ENCODE assay signal across 8 cellular contexts in genomic region chr17:78313735-78314648, GRCh38. TPM values are rescaled to one million over a fixed set of nuclear protein-coding genes. Genes with fewer than 3 reads are reported as not detected.
DNase-seq lines count a peak whose midpoint lies in the region; ATAC-seq, FAIRE-seq and TF ChIP-seq lines count a peak whose summit lies in the region.

No MANE protein-coding gene starts in this region.

- peaks cover 11% of the 10 kb centered on the region for H3K23me2 ChIP-seq in H1 (ENCODE audit: low read depth, low read length)

- H2AK5ac ChIP-seq in H1 (ENCODE audit: low read depth, low read length): no peak overlapping the region

- no peak overlapping the region for H4K5ac ChIP-seq in H1 (ENCODE audit: insufficient read length, low read depth, low read length)

- no peaks in the 10 kb centered on the region for H4K20me1 ChIP-seq in H1 (replicated peaks in 1 of 2; ENCODE audit: control insufficient read depth in 1 of 2, insufficient read depth in 2 of 2, low read length in 2 of 2)

- peak overlapping the region; percentile 62; the same call in 1 of the 2 replicates for H4K8ac ChIP-seq in H1 (ENCODE audit: extremely low read depth, insufficient read depth, low read length)

- H3K56ac ChIP-seq in H1 (replicated peaks; ENCODE audit: insufficient read length, low read depth, low read length): peak overlapping the region; percentile 11

- peak overlapping the region in 3 of 4 experiments; percentile 4 to 54 (median 22); a peak in 3 of 7 replicates for H3K9ac ChIP-seq in H1 (replicated peaks in 1 of 4; ENCODE audit: extremely low read depth in 1 of 4, low read depth in 3 of 4, low read length in 3 of 4)

- CTCF ChIA-PET in CD4-positive, alpha-beta memory T cell (lab: Charles Lee; ENCODE audit: partially characterized antibody): interaction anchor here (0.6 to 1.7 kb wide), 7 partner anchors 29 to 62 kb away, joined by 3 to 7 read pairs (median 4); no protein-coding TSS in a partner anchor
- CTCF ChIA-PET in activated CD8-positive, alpha-beta T cell treated with anti-CD3 and anti-CD28 coated beads, Interleukin-2, amount 10 ng/mL, durations not matched to agents 7 days and 5 days (lab: Charles Lee): interaction anchor here (0.7 to 3.8 kb wide), 6 partner anchors 25 to 108 kb away, joined by 3 to 11 read pairs (median 4); no protein-coding TSS in a partner anchor
- CTCF ChIA-PET in H1 (lab: Charles Lee; ENCODE audit: partially characterized antibody): interaction anchor here (0.6 to 6.1 kb wide), 15 partner anchors 8 to 1476 kb away, joined by 3 to 20 read pairs (median 5); no protein-coding TSS in a partner anchor

- H3K79me2 ChIP-seq in H1 (ENCODE audit: control insufficient read depth in 1 of 2, insufficient read depth in 2 of 2, low read length in 2 of 2): no peaks in the 10 kb centered on the region

- DNase-seq in CD4-positive, alpha-beta memory T cell: peak; percentile 68 to 71 (median 70)
- DNase-seq in HFF-Myc (ENCODE audit: extremely low read depth, low read depth): no peak
- DNase-seq in NCI-H524 treated with DMSO at 0.1 percent for 48 hours (lab: John Stamatoyannopoulos, UW): peak; percentile 24
- peak; percentile 80 for DNase-seq in activated CD8-positive, alpha-beta T cell treated with anti-CD3 and anti-CD28 coated beads, Interleukin-2, amount 10 ng/mL, durations not matched to agents 7 days and 5 days
- DNase-seq in H1 (ENCODE audit: low read depth in 1 of 2, low spot score in 2 of 2): peak; percentile 77 to 88
- peak; percentile 13 to 32 for DNase-seq in stimulated activated CD8-positive, alpha-beta memory T cell treated with anti-CD3 and anti-CD28 coated beads, Interleukin-4, amount 100 ng/mL, for 4 hours (ENCODE audit: low read depth in 2 of 2, low spot score in 1 of 2)

- H3K4me3 ChIP-seq in CD4-positive, alpha-beta memory T cell (ENCODE audit: low read length in 2 of 2): peak overlapping the region in 1 of 2 donors; percentile 50
- H3K4me3 ChIP-seq in HFF-Myc (replicated peaks; ENCODE audit: low read depth, low read length) (peak overlapping the region; percentile 34), H1 (ENCODE audit: extremely low read depth in 1 of 4, insufficient read depth in 2 of 4, low read depth in 3 of 4, low read length in 4 of 4) (peak overlapping the region; percentile 26 to 67 (median 44)), mononuclear cell (ENCODE audit: low read length) (peak overlapping the region; percentile 18)

- TF ChIP-seq POLR2A in H1 (IDR thresholded peaks at IDR 0.05; ENCODE audit: control extremely low read depth in 1 of 2, low read depth in 2 of 2, low read length in 2 of 2): no peak; a peak in 1 of 3 replicates

- no peaks in the 10 kb centered on the region for H3K9me3 Mint-ChIP-seq in CD4-positive, alpha-beta memory T cell
- H3K9me3 Mint-ChIP-seq in activated CD8-positive, alpha-beta T cell treated with anti-CD3 and anti-CD28 coated beads, Interleukin-2, amount 10 ng/mL, durations not matched to agents 7 days and 5 days (ENCODE audit: insufficient read depth): no peaks in the 10 kb centered on the region

- WGBS in H1 (ENCODE audit: extremely low coverage in 1 of 2, insufficient coverage in 1 of 2, insufficient read length in 1 of 2, insufficient replicate concordance in 2 of 2, low coverage in 1 of 2, low lambda C conversion rate in 2 of 2, missing lambda C conversion rate in 1 of 2), 2 experiments: 2% methylated on average over 47 of the region's 80 CpGs; no CpG with 5 or more reads in 1 of the 2 experiments

- H3K4me2 ChIP-seq in H1 (ENCODE audit: insufficient read depth in 1 of 2, low read depth in 2 of 2, low read length in 2 of 2): peak overlapping the region; percentile 54 to 83; a peak in 3 of 4 replicates

- H3K79me1 ChIP-seq in H1 (ENCODE audit: low read depth, low read length): no peaks in the 10 kb centered on the region

- FAIRE-seq in H1 (lab: Jason Lieb, UNC): no peak

- 0 out of 2 replicates have a peak overlapping the region, but pooled peaks have one; percentile 27 for H2BK12ac ChIP-seq in H1 (ENCODE audit: low read depth, low read length)

- no peaks in the 10 kb centered on the region for H3K36me3 ChIP-seq in CD4-positive, alpha-beta memory T cell (ENCODE audit: insufficient read depth, low read length)
- H3K36me3 ChIP-seq in H1 (ENCODE audit: control insufficient read depth in 2 of 4, insufficient read depth in 4 of 4, low read length in 3 of 4): no peaks in the 10 kb centered on the region

- H4K91ac ChIP-seq in H1 (replicated peaks; ENCODE audit: insufficient read length, low read length): peak overlapping the region; percentile 26

- H3K36me3 Mint-ChIP-seq in CD4-positive, alpha-beta memory T cell: no peaks in the 10 kb centered on the region
- no peaks in the 10 kb centered on the region for H3K36me3 Mint-ChIP-seq in activated CD8-positive, alpha-beta T cell treated with anti-CD3 and anti-CD28 coated beads, Interleukin-2, amount 10 ng/mL, durations not matched to agents 7 days and 5 days (ENCODE audit: low read depth)

- H3K27me3 Mint-ChIP-seq in CD4-positive, alpha-beta memory T cell: no peaks in the 10 kb centered on the region
- peaks cover 25% of the 10 kb centered on the region for H3K27me3 Mint-ChIP-seq in activated CD8-positive, alpha-beta T cell treated with anti-CD3 and anti-CD28 coated beads, Interleukin-2, amount 10 ng/mL, durations not matched to agents 7 days and 5 days (ENCODE audit: low read depth)

- POLR2A ChIA-PET in CD4-positive, alpha-beta memory T cell (lab: Charles Lee; ENCODE audit: partially characterized antibody): interaction anchor here (0.6 to 6.0 kb wide), 17 partner anchors 12 to 961 kb away, joined by 3 to 62 read pairs (median 3); partner anchors contain the start of genes PGS1 and SOCS3
- POLR2A ChIA-PET in activated CD8-positive, alpha-beta T cell treated with anti-CD3 and anti-CD28 coated beads, Interleukin-2, amount 10 ng/mL, durations not matched to agents 7 days and 5 days (lab: Charles Lee): no interaction called here
- POLR2A ChIA-PET in H1 (lab: Charles Lee; ENCODE audit: partially characterized antibody): interaction anchor here (0.7 to 3.3 kb wide), 13 partner anchors 9 to 127 kb away, joined by 3 to 28 read pairs (median 3); partner anchors contain the start of genes AFMID, SOCS3 and TK1

- TF ChIP-seq EP300 in H1 (IDR thresholded peaks at IDR 0.05; ENCODE audit: borderline replicate concordance in 1 of 2, low read depth in 2 of 2, low read length in 2 of 2): no peak

- no peak for TF ChIP-seq RAD21 in H1 (IDR thresholded peaks at IDR 0.05 in 1 of 2, conservative IDR thresholded peaks at IDR 0.05 in 1 of 2; ENCODE audit: low read depth in 2 of 2, low read length in 2 of 2)

- H3K23ac ChIP-seq in H1 (ENCODE audit: insufficient read length): no peak overlapping the region

- TF ChIP-seq CTCF in HFF-Myc (IDR thresholded peaks at IDR 0.05; ENCODE audit: low read depth, low read length, missing control alignments) (no peak), H1 (IDR thresholded peaks at IDR 0.05; ENCODE audit: control extremely low read depth in 1 of 3, insufficient read depth in 1 of 3, low read depth in 1 of 3, low read length in 3 of 3) (no peak)

- no peak overlapping the region for H2BK120ac ChIP-seq in H1 (replicated peaks; ENCODE audit: low read depth, low read length)

- no peak overlapping the region for H2AFZ ChIP-seq in H1 (ENCODE audit: low read length)

- peaks cover 44% of the 10 kb centered on the region for H3K4me1 ChIP-seq in CD4-positive, alpha-beta memory T cell (ENCODE audit: insufficient read depth, low read length)
- H3K4me1 ChIP-seq in H1 (replicated peaks in 1 of 4; ENCODE audit: control insufficient read depth in 3 of 4, insufficient read depth in 4 of 4, low read length in 3 of 4) (peaks cover 8 to 38% (median 32%) of the 10 kb centered on the region in 4 experiments), mononuclear cell (ENCODE audit: insufficient read depth, low read length) (peaks cover 43% of the 10 kb centered on the region)

- peaks cover 18 to 56% (median 38%) of the 10 kb centered on the region in 4 donors for H3K4me1 Mint-ChIP-seq in CD4-positive, alpha-beta memory T cell
- peaks cover 30% of the 10 kb centered on the region for H3K4me1 Mint-ChIP-seq in activated CD8-positive, alpha-beta T cell treated with anti-CD3 and anti-CD28 coated beads, Interleukin-2, amount 10 ng/mL, durations not matched to agents 7 days and 5 days (ENCODE audit: low read depth)

- H2BK5ac ChIP-seq in H1 (ENCODE audit: low read depth, low read length): no peak overlapping the region

- peak overlapping the region in 6 of 7 donors; percentile 11 to 94 (median 81) for H3K27ac Mint-ChIP-seq in CD4-positive, alpha-beta memory T cell
- no peak overlapping the region for H3K27ac Mint-ChIP-seq in activated CD8-positive, alpha-beta T cell treated with anti-CD3 and anti-CD28 coated beads, Interleukin-2, amount 10 ng/mL, durations not matched to agents 7 days and 5 days

- no peak overlapping the region for H3K14ac ChIP-seq in H1 (ENCODE audit: insufficient read length)

- H3K18ac ChIP-seq in H1 (ENCODE audit: extremely low read depth, low read length): peak overlapping the region; percentile 83

- no peak overlapping the region for H2BK15ac ChIP-seq in H1 (ENCODE audit: low read length)

- peak overlapping the region; percentile 18 for H3K27ac ChIP-seq in CD4-positive, alpha-beta memory T cell (ENCODE audit: low read depth, low read length)
- no peak overlapping the region for H3K27ac ChIP-seq in H1 (ENCODE audit: low read depth, low read length)

- peak overlapping the region; percentile 73 to 91 (median 79) for H3K4me3 Mint-ChIP-seq in CD4-positive, alpha-beta memory T cell
- peak overlapping the region; percentile 65 for H3K4me3 Mint-ChIP-seq in activated CD8-positive, alpha-beta T cell treated with anti-CD3 and anti-CD28 coated beads, Interleukin-2, amount 10 ng/mL, durations not matched to agents 7 days and 5 days

- peak; percentile 86 for ATAC-seq in activated CD8-positive, alpha-beta T cell treated with anti-CD3 and anti-CD28 coated beads, Interleukin-2, amount 10 ng/mL, durations not matched to agents 7 days and 5 days
- no peak for ATAC-seq in GM18873 (IDR thresholded peaks at IDR 0.05; ENCODE audit: low FRiP score, unreplicated experiment)

- no peak overlapping the region for H3K4ac ChIP-seq in H1 (replicated peaks; ENCODE audit: insufficient read length, low read depth, low read length)

- no peaks in the 10 kb centered on the region for H3K9me3 ChIP-seq in CD4-positive, alpha-beta memory T cell (ENCODE audit: control insufficient read depth in 1 of 2, low read length in 2 of 2)
- H3K9me3 ChIP-seq in H1 (ENCODE audit: insufficient read depth in 2 of 2, low read depth in 1 of 2, low read length in 1 of 2) (no peaks in the 10 kb centered on the region), mononuclear cell (ENCODE audit: low read depth, low read length) (no peaks in the 10 kb centered on the region)

- no peaks in the 10 kb centered on the region for H3K27me3 ChIP-seq in CD4-positive, alpha-beta memory T cell (ENCODE audit: insufficient read depth, low read length)
- H3K27me3 ChIP-seq in H1 (replicated peaks in 1 of 4; ENCODE audit: control insufficient read depth in 3 of 4, extremely low read depth in 1 of 4, insufficient read depth in 3 of 4, low read length in 3 of 4): peaks cover 0 to 3% (median 0%) of the 10 kb centered on the region in 4 experiments; a peak in 2 of 7 replicates
- H3K27me3 ChIP-seq in mononuclear cell (ENCODE audit: insufficient read depth, low read length): peaks cover 19% of the 10 kb centered on the region

- no peak overlapping the region for H2BK20ac ChIP-seq in H1 (ENCODE audit: low read length)

- intact Hi-C loops in CD4-positive, alpha-beta memory T cell (cut with micrococcal nuclease): loop anchor here (1.0 to 2.0 kb wide), 3 partner anchors 29 to 46 kb away; partner anchors contain the start of gene SOCS3

RNA-seq across cellular contexts. Expression of gene SOCS3, which starts 45.9 kb away (rescaled TPM):
- total RNA-seq in CD4-positive, alpha-beta memory T cell: 1 to 10 TPM; 7.5 to 8.4 TPM
- polyA plus RNA-seq in CD4-positive, alpha-beta memory T cell: 100 to 1,000 TPM in 1 of 2 donors, 10 to 100 TPM in 1; 60.8 to 220 TPM
- total RNA-seq in activated CD8-positive, alpha-beta T cell treated with anti-CD3 and anti-CD28 coated beads, Interleukin-2, amount 10 ng/mL, durations not matched to agents 7 days and 5 days: 1 to 10 TPM; 9.1 TPM
- 47.9 and 49.4 TPM in 2 replicates for total RNA-seq in H1 (2021; fragmentation: NEBNext Ultra II Directional; extraction: Animal tissue kit (Norgen Biotek cat#: 25700))
- 10.1 and 15.2 TPM in 2 replicates for polyA plus RNA-seq in H1 (2011; rRNA removed)
- 13.5 TPM for polyA plus RNA-seq in H1 (2011; cell fraction: cytosol; rRNA removed)
- 33.4 TPM for polyA plus RNA-seq in H1 (2011; cell fraction: nucleus; rRNA removed)
- 13.7 to 17.9 TPM (median 15.6 TPM) in 4 replicates for polyA plus RNA-seq in H1 (2012, experiment 1 of 2)
- polyA plus RNA-seq in H1 (2012, experiment 2 of 2): 21.7 TPM
- 28.0 TPM for polyA plus RNA-seq in H1 (2013, experiment 1 of 2)
- polyA plus RNA-seq in H1 (2013, experiment 2 of 2): 27.0 TPM
- 7.3 and 11.0 TPM in 2 replicates for polyA minus RNA-seq in H1 (2011; rRNA and poly(A)+ RNA removed)
- polyA minus RNA-seq in H1 (2011; cell fraction: cytosol; rRNA and poly(A)+ RNA removed): 17.7 TPM
- polyA minus RNA-seq in H1 (2011; cell fraction: nucleus; rRNA and poly(A)+ RNA removed): 14.3 TPM
- total RNA-seq in mononuclear cell: 503 TPM
